ENCODE assay signal across 19 cellular contexts in the genomic region with DNA sequence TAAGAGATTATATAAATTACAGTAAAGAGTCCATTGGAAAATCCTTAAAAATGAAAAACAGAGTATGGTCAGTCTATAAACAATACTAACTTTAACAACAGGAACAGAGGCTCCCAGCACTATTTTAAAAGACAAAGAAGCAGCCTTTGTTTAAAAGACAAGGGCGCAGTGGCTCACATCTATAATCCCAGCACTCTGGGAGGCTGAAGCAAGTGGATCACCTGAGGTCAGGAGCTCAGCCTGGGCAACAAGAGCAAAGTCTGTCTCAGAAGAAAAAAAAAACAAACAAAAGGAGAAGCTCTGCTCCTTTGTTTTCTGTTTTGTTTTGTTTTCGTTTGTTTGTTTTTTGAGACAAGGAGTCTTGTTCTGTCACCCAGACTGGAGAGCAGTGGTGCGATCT.
"Had no signal": no experiment of that assay in that cellular context is flagged by ENCODE, and none has a peak within 500 bp of the region (broad histone marks: within the 10 kb centered on the region; RNA-seq: fewer than 3 reads in every experiment).

No MANE protein-coding gene starts in this region.

- H3K27me3 ChIP-seq: colonic mucosa, ovary, suprapubic skin, thyroid gland had no signal

- H3K36me3 ChIP-seq: colonic mucosa, ovary, suprapubic skin, thyroid gland had no signal

- H3K27me3 Mint-ChIP-seq: naive thymus-derived CD4-positive, alpha-beta T cell; progenitor cell of endocrine pancreas; type B pancreatic cell had no signal

- H3K4me3 Mint-ChIP-seq: naive thymus-derived CD4-positive, alpha-beta T cell; type B pancreatic cell had no signal

- H3K27ac ChIP-seq: colonic mucosa, ovary, suprapubic skin had no signal

- DNase-seq: colonic mucosa; effector CD4-positive, alpha-beta T cell; foreskin melanocyte; head of caudate nucleus; hippocampal formation; kidney glomerular epithelial cell; mammary epithelial cell; naive thymus-derived CD4-positive, alpha-beta T cell; ovary; right cardiac atrium; stimulated activated CD4-positive, alpha-beta T cell treated with anti-CD3 and anti-CD28 coated beads, Interleukin-2, amount 100 ng/mL, for 48 hours; stimulated activated naive CD8-positive, alpha-beta T cell treated with anti-CD3 and anti-CD28 coated beads, Interleukin-15, Interleukin-2, amounts not matched to agents 100 U/mL and 50 U/mL, for 24 hours; thyroid gland had no signal

- H3K9me3 ChIP-seq: colonic mucosa, ovary, suprapubic skin, thyroid gland had no signal

- H3K27ac Mint-ChIP-seq: progenitor cell of endocrine pancreas, type B pancreatic cell had no signal

- FAIRE-seq: islet of Langerhans, urothelium cell line had no signal

- H3K4me1 ChIP-seq: colonic mucosa, suprapubic skin had no signal

- H3K4me3 ChIP-seq: colonic mucosa, ovary, smooth muscle cell, suprapubic skin, thyroid gland had no signal

- H3K9me3 Mint-ChIP-seq: naive thymus-derived CD4-positive, alpha-beta T cell; type B pancreatic cell had no signal
